In the genomic region with DNA sequence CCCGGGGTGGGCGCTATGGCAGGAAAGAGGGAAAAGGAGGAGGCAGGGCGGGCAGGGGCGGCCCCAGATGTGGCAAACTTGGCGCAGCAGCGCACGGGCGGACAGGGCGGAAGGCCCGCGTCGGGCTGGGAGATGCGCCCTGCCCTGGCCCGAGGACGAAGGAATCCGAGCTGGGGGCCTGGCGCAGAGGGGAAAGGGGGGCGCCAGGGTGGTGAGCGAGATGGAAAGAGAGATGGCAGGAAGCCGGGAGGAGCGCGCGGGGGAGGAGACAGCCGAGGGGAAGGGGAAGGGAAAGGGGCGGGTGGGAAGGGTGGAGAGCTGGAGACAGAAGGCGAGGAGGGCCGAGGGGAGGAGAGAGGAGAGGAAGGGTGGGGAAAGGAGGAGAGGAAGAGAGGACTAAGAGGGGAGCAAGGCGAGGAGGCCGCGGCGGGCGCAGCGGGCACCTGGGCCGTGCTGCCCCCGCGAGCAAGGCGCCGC, we compare ENCODE assay signal across 1 cellular context.
TF ChIP-seq lines count a peak whose summit lies in the region.

A gene (plus strand): TSS at position 380 of the 477 bp plus-strand sequence. CDS start 147 bp downstream, outside the sequence.

TF ChIP-seq in HEK293, 187 proteins besides CTCF, POLR2A, EP300 and RAD21 (continued from another document and continues in another):
- TF ChIP-seq, protein P1, sequence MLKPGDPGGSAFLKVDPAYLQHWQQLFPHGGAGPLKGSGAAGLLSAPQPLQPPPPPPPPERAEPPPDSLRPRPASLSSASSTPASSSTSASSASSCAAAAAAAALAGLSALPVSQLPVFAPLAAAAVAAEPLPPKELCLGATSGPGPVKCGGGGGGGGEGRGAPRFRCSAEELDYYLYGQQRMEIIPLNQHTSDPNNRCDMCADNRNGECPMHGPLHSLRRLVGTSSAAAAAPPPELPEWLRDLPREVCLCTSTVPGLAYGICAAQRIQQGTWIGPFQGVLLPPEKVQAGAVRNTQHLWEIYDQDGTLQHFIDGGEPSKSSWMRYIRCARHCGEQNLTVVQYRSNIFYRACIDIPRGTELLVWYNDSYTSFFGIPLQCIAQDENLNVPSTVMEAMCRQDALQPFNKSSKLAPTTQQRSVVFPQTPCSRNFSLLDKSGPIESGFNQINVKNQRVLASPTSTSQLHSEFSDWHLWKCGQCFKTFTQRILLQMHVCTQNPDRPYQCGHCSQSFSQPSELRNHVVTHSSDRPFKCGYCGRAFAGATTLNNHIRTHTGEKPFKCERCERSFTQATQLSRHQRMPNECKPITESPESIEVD (tag by site-specific recombination; IDR thresholded peaks at IDR 0.05) = no peak
- TF ChIP-seq ZFP69B (tag by site-specific recombination; IDR thresholded peaks at IDR 0.05) (no peak), ZNF549 (tag by site-specific recombination; IDR thresholded peaks at IDR 0.05) (no peak), ZNF747 (tag by site-specific recombination; IDR thresholded peaks at IDR 0.05) (no peak), ZNF416 (tag by site-specific recombination; IDR thresholded peaks at IDR 0.05) (no peak), ZNF132 (tag by site-specific recombination; IDR thresholded peaks at IDR 0.05; ENCODE audit: borderline replicate concordance) (no peak), ZNF561 (tag by site-specific recombination; IDR thresholded peaks at IDR 0.05; ENCODE audit: borderline replicate concordance) (no peak), WT1 (tag by site-specific recombination; IDR thresholded peaks at IDR 0.05) (peak; percentile 68), ZNF10 (tag by site-specific recombination; IDR thresholded peaks at IDR 0.05) (no peak), IKZF3 (tag by site-specific recombination; IDR thresholded peaks at IDR 0.05) (peak; percentile 38; the same call in 1 of the 2 replicates), ZNF24 (tag by site-specific recombination; IDR thresholded peaks at IDR 0.05) (no peak), ZNF792 (tag by site-specific recombination; IDR thresholded peaks at IDR 0.05) (no peak), BCL11A (tag by site-specific recombination; IDR thresholded peaks at IDR 0.05; ENCODE audit: low read depth) (no peak), ZNF843 (tag by site-specific recombination; IDR thresholded peaks at IDR 0.05) (peak; percentile 56; the same call in 1 of the 2 replicates), ZNF600 (tag by site-specific recombination; IDR thresholded peaks at IDR 0.05) (peak; percentile 77), ZNF140 (tag by site-specific recombination; IDR thresholded peaks at IDR 0.05) (no peak), HOXA7 (CRISPR knock-in tag; IDR thresholded peaks at IDR 0.05; ENCODE audit: borderline replicate concordance) (no peak), ZNF311 (tag by site-specific recombination; IDR thresholded peaks at IDR 0.05; ENCODE audit: borderline replicate concordance) (no peak), ZNF223 (tag by site-specific recombination; IDR thresholded peaks at IDR 0.05) (no peak), YY2 (tag by site-specific recombination; IDR thresholded peaks at IDR 0.05) (peak; percentile 45; the same call in 1 of the 2 replicates), ZFP41 (tag by site-specific recombination; IDR thresholded peaks at IDR 0.05; ENCODE audit: borderline replicate concordance) (no peak), ZFP3 (tag by site-specific recombination; IDR thresholded peaks at IDR 0.05; ENCODE audit: low read depth) (no peak), ZNF560 (tag by site-specific recombination; IDR thresholded peaks at IDR 0.05; ENCODE audit: borderline replicate concordance) (no peak), ZNF701 (tag by site-specific recombination; IDR thresholded peaks at IDR 0.05) (no peak), MYNN (tag by site-specific recombination; IDR thresholded peaks at IDR 0.05; ENCODE audit: borderline replicate concordance) (no peak), ZNF837 (tag by site-specific recombination; IDR thresholded peaks at IDR 0.05) (no peak; the same call in 1 of the 2 replicates), HOXD13 (CRISPR knock-in tag; IDR thresholded peaks at IDR 0.05; ENCODE audit: borderline replicate concordance) (no peak), ZBTB1 (tag by site-specific recombination; IDR thresholded peaks at IDR 0.05) (no peak), ZNF544 (tag by site-specific recombination; IDR thresholded peaks at IDR 0.05) (no peak), OVOL3 (tag by site-specific recombination; IDR thresholded peaks at IDR 0.05) (no peak), ZNF510 (tag by site-specific recombination; IDR thresholded peaks at IDR 0.05; ENCODE audit: insufficient replicate concordance) (no peak), GLIS1 (tag by site-specific recombination; IDR thresholded peaks at IDR 0.05) (peak; percentile 30; the same call in 1 of the 2 replicates), ZNF184 (tag by site-specific recombination; IDR thresholded peaks at IDR 0.05) (no peak), ZNF174 (tag by site-specific recombination; IDR thresholded peaks at IDR 0.05) (no peak), HOXC10 (CRISPR knock-in tag; IDR thresholded peaks at IDR 0.05) (no peak), KLF9 (tag by site-specific recombination; IDR thresholded peaks at IDR 0.05; ENCODE audit: low read depth) (no peak; the same call in 1 of the 2 replicates), ZNF76 (tag by site-specific recombination; IDR thresholded peaks at IDR 0.05; ENCODE audit: borderline replicate concordance, low read depth) (no peak; the same call in 1 of the 2 replicates), ZNF558 (tag by site-specific recombination; IDR thresholded peaks at IDR 0.05) (no peak), ZNF239 (tag by site-specific recombination; IDR thresholded peaks at IDR 0.05) (no peak), ZNF211 (tag by site-specific recombination; IDR thresholded peaks at IDR 0.05; ENCODE audit: low read depth) (no peak), ZNF175 (tag by site-specific recombination; IDR thresholded peaks at IDR 0.05) (no peak)
- TF ChIP-seq, protein P2, sequence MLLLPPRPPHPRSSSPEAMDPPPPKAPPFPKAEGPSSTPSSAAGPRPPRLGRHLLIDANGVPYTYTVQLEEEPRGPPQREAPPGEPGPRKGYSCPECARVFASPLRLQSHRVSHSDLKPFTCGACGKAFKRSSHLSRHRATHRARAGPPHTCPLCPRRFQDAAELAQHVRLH (tag by site-specific recombination; IDR thresholded peaks at IDR 0.05) = no peak
- TF ChIP-seq, protein P3, sequence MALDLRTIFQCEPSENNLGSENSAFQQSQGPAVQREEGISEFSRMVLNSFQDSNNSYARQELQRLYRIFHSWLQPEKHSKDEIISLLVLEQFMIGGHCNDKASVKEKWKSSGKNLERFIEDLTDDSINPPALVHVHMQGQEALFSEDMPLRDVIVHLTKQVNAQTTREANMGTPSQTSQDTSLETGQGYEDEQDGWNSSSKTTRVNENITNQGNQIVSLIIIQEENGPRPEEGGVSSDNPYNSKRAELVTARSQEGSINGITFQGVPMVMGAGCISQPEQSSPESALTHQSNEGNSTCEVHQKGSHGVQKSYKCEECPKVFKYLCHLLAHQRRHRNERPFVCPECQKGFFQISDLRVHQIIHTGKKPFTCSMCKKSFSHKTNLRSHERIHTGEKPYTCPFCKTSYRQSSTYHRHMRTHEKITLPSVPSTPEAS (tag by site-specific recombination; IDR thresholded peaks at IDR 0.05) = no peak
- TF ChIP-seq, protein P4, sequence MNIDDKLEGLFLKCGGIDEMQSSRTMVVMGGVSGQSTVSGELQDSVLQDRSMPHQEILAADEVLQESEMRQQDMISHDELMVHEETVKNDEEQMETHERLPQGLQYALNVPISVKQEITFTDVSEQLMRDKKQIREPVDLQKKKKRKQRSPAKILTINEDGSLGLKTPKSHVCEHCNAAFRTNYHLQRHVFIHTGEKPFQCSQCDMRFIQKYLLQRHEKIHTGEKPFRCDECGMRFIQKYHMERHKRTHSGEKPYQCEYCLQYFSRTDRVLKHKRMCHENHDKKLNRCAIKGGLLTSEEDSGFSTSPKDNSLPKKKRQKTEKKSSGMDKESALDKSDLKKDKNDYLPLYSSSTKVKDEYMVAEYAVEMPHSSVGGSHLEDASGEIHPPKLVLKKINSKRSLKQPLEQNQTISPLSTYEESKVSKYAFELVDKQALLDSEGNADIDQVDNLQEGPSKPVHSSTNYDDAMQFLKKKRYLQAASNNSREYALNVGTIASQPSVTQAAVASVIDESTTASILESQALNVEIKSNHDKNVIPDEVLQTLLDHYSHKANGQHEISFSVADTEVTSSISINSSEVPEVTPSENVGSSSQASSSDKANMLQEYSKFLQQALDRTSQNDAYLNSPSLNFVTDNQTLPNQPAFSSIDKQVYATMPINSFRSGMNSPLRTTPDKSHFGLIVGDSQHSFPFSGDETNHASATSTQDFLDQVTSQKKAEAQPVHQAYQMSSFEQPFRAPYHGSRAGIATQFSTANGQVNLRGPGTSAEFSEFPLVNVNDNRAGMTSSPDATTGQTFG (tag by site-specific recombination; IDR thresholded peaks at IDR 0.05; ENCODE audit: borderline replicate concordance) = no peak
- TF ChIP-seq, protein P5, sequence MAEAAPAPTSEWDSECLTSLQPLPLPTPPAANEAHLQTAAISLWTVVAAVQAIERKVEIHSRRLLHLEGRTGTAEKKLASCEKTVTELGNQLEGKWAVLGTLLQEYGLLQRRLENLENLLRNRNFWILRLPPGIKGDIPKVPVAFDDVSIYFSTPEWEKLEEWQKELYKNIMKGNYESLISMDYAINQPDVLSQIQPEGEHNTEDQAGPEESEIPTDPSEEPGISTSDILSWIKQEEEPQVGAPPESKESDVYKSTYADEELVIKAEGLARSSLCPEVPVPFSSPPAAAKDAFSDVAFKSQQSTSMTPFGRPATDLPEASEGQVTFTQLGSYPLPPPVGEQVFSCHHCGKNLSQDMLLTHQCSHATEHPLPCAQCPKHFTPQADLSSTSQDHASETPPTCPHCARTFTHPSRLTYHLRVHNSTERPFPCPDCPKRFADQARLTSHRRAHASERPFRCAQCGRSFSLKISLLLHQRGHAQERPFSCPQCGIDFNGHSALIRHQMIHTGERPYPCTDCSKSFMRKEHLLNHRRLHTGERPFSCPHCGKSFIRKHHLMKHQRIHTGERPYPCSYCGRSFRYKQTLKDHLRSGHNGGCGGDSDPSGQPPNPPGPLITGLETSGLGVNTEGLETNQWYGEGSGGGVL (tag by site-specific recombination; IDR thresholded peaks at IDR 0.05) = peak; percentile 92
- TF ChIP-seq, protein P6, sequence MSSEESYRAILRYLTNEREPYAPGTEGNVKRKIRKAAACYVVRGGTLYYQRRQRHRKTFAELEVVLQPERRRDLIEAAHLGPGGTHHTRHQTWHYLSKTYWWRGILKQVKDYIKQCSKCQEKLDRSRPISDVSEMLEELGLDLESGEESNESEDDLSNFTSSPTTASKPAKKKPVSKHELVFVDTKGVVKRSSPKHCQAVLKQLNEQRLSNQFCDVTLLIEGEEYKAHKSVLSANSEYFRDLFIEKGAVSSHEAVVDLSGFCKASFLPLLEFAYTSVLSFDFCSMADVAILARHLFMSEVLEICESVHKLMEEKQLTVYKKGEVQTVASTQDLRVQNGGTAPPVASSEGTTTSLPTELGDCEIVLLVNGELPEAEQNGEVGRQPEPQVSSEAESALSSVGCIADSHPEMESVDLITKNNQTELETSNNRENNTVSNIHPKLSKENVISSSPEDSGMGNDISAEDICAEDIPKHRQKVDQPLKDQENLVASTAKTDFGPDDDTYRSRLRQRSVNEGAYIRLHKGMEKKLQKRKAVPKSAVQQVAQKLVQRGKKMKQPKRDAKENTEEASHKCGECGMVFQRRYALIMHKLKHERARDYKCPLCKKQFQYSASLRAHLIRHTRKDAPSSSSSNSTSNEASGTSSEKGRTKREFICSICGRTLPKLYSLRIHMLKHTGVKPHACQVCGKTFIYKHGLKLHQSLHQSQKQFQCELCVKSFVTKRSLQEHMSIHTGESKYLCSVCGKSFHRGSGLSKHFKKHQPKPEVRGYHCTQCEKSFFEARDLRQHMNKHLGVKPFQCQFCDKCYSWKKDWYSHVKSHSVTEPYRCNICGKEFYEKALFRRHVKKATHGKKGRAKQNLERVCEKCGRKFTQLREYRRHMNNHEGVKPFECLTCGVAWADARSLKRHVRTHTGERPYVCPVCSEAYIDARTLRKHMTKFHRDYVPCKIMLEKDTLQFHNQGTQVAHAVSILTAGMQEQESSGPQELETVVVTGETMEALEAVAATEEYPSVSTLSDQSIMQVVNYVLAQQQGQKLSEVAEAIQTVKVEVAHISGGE (tag by site-specific recombination; conservative IDR thresholded peaks at IDR 0.05; ENCODE audit: low read depth) = peak; percentile 46; the same call in 1 of the 2 replicates
- TF ChIP-seq, protein P7, sequence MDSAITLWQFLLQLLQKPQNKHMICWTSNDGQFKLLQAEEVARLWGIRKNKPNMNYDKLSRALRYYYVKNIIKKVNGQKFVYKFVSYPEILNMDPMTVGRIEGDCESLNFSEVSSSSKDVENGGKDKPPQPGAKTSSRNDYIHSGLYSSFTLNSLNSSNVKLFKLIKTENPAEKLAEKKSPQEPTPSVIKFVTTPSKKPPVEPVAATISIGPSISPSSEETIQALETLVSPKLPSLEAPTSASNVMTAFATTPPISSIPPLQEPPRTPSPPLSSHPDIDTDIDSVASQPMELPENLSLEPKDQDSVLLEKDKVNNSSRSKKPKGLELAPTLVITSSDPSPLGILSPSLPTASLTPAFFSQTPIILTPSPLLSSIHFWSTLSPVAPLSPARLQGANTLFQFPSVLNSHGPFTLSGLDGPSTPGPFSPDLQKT (IDR thresholded peaks at IDR 0.05; ENCODE audit: borderline replicate concordance, low read depth, low read length) = no peak
- TF ChIP-seq, protein P8, sequence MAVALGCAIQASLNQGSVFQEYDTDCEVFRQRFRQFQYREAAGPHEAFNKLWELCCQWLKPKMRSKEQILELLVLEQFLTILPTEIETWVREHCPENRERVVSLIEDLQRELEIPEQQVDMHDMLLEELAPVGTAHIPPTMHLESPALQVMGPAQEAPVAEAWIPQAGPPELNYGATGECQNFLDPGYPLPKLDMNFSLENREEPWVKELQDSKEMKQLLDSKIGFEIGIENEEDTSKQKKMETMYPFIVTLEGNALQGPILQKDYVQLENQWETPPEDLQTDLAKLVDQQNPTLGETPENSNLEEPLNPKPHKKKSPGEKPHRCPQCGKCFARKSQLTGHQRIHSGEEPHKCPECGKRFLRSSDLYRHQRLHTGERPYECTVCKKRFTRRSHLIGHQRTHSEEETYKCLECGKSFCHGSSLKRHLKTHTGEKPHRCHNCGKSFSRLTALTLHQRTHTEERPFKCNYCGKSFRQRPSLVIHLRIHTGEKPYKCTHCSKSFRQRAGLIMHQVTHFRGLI (tag by site-specific recombination; IDR thresholded peaks at IDR 0.05) = no peak
